9 cellular contexts compared by ENCODE assay signal in the genomic region with DNA sequence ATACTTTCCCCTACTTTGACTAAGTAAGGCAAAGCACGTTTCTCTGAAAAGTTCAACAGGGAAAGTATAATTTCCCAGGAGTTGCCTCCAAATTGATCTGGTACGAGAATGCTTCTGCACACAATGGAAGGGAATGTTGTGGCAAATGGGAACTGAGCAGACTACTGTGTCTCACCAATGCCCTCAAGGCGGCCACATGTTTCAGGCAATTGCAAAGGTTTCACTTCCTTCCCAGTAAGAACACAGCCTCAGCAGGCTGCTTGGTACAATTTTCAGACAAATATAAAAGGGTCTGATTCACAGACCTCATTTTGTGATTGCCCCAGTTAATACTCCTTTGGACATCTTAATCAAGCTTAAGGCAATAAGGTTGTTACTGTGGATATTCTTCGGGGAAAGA.
DNase-seq lines count a peak whose midpoint lies in the region; ATAC-seq and TF ChIP-seq lines count a peak whose summit lies in the region.
"Had no signal": no experiment of that assay in that cellular context is flagged by ENCODE, and none has a peak within 500 bp of the region (broad histone marks: within the 10 kb centered on the region; RNA-seq: fewer than 3 reads in every experiment).

No MANE protein-coding gene starts in this region.

- H3K9ac ChIP-seq in OCI-LY1 (ENCODE audit: low read length): no peak overlapping the region

- H3K27ac ChIP-seq in OCI-LY1 (ENCODE audit: low read depth, low read length, poor library complexity, severe bottlenecking): no peak overlapping the region
- H3K27ac ChIP-seq: transverse colon had no signal

- TF ChIP-seq CTCF in OCI-LY1 (IDR thresholded peaks at IDR 0.05; ENCODE audit: low read length) (no peak), lower leg skin (IDR thresholded peaks at IDR 0.05) (no peak)

- H3K9me2 ChIP-seq in OCI-LY1 (ENCODE audit: low read depth, low read length): no peaks in the 10 kb centered on the region

- H3K9me3 ChIP-seq in OCI-LY1 (ENCODE audit: low read length): no peaks in the 10 kb centered on the region
- H3K9me3 ChIP-seq: transverse colon had no signal

- H4K20me1 ChIP-seq in OCI-LY1 (ENCODE audit: insufficient read depth, low read length): no peaks in the 10 kb centered on the region

- H3K4me3 ChIP-seq in OCI-LY1 (ENCODE audit: low read depth, low read length, poor library complexity, severe bottlenecking) (no peak overlapping the region), lower leg skin (ENCODE audit: low read depth, poor library complexity, severe bottlenecking) (no peak overlapping the region)
- H3K4me3 ChIP-seq: transverse colon had no signal

- H2AFZ ChIP-seq in OCI-LY1 (ENCODE audit: low read length): peak overlapping the region; percentile 71; the same call in 1 of the 2 replicates

- DNase-seq in NCI-H82 (lab: John Stamatoyannopoulos, UW): peak; percentile 12
- no peak for DNase-seq in NCI-H82 treated with DMSO at 0.1 percent for 48 hours (lab: John Stamatoyannopoulos, UW; ENCODE audit: unreplicated experiment)
- DNase-seq in NCI-H2081 treated with DMSO at 0.1 percent for 48 hours (lab: John Stamatoyannopoulos, UW): no peak
- DNase-seq in HT-29 (ENCODE audit: low spot score): no peak
- DNase-seq in lower leg skin (ENCODE audit: low spot score in 2 of 2): no peak
- DNase-seq: transverse colon had no signal

- peaks cover 9% of the 10 kb centered on the region for H3K4me1 ChIP-seq in OCI-LY1 (ENCODE audit: insufficient read depth, low read length, severe bottlenecking)
- H3K4me1 ChIP-seq: transverse colon had no signal

- no peak for TF ChIP-seq POLR2A in lower leg skin (IDR thresholded peaks at IDR 0.05)

- no peaks in the 10 kb centered on the region for H3K79me2 ChIP-seq in OCI-LY1 (ENCODE audit: insufficient read depth, low read length)

- no peak overlapping the region for H3K4me2 ChIP-seq in OCI-LY1 (ENCODE audit: low read length)

- no peaks in the 10 kb centered on the region for H3F3A ChIP-seq in OCI-LY1 (ENCODE audit: insufficient read depth, low read length)

- peak; percentile 76 for ATAC-seq in HG02852 (IDR thresholded peaks at IDR 0.05; ENCODE audit: unreplicated experiment)
- ATAC-seq in HG03039 (IDR thresholded peaks at IDR 0.05; ENCODE audit: unreplicated experiment): no peak

- no peaks in the 10 kb centered on the region for H3K36me3 ChIP-seq in OCI-LY1 (ENCODE audit: insufficient read depth, low read length)
- H3K36me3 ChIP-seq: transverse colon had no signal

- intact Hi-C loops in lower leg skin (cut with DNase I; ENCODE audit: low total_unique reads): no loop called here

- 54 to 59% methylated on average over 4 of the region's 4 CpGs for WGBS in lower leg skin, 2 donors

- H3K27me3 ChIP-seq in OCI-LY1 (ENCODE audit: insufficient read depth, low read length): no peaks in the 10 kb centered on the region
- H3K27me3 ChIP-seq: transverse colon had no signal
